In genomic region chr11:65420506-65421203, GRCh38 we compare ENCODE assay signal across 8 cellular contexts. TPM values are rescaled to one million over a fixed set of nuclear protein-coding genes. Genes with fewer than 3 reads are reported as not detected.
DNase-seq lines count a peak whose midpoint lies in the region; ATAC-seq, FAIRE-seq and TF ChIP-seq lines count a peak whose summit lies in the region.

No MANE protein-coding gene starts in this region.

- ATAC-seq in DND-41 (ENCODE audit: insufficient read depth, low read depth) (no peak), GM18520 (IDR thresholded peaks at IDR 0.05; ENCODE audit: unreplicated experiment) (no peak), HG02938 (IDR thresholded peaks at IDR 0.05; ENCODE audit: unreplicated experiment) (no peak)

- H3K79me2 ChIP-seq in DND-41 (ENCODE audit: insufficient read depth, low read length) (peaks cover 91% of the 10 kb centered on the region), endothelial cell of umbilical vein (ENCODE audit: control insufficient read depth, insufficient read depth, low read length) (peaks cover 60% of the 10 kb centered on the region), parathyroid adenoma (peaks cover 49% of the 10 kb centered on the region)

- H2AFZ ChIP-seq in DND-41 (ENCODE audit: low read depth, low read length): no peak overlapping the region
- no peak overlapping the region for H2AFZ ChIP-seq in endothelial cell of umbilical vein (ENCODE audit: low read depth, low read length)
- no peak overlapping the region for H2AFZ ChIP-seq in parathyroid adenoma

- H3K36me3 ChIP-seq in DND-41 (ENCODE audit: insufficient read depth, low read length): peaks cover 29% of the 10 kb centered on the region
- no peaks in the 10 kb centered on the region for H3K36me3 ChIP-seq in endothelial cell of umbilical vein (ENCODE audit: control insufficient read depth in 2 of 2, extremely low read depth in 1 of 2, insufficient read depth in 2 of 2, low read length in 2 of 2)
- peaks cover 19% of the 10 kb centered on the region for H3K36me3 ChIP-seq in parathyroid adenoma (ENCODE audit: control insufficient read depth, insufficient read depth, low read length)

- no peak for TF ChIP-seq POLR2A in endothelial cell of umbilical vein (IDR thresholded peaks at IDR 0.05; ENCODE audit: low read depth, low read length)

- intact Hi-C loops in endothelial cell of umbilical vein (cut with micrococcal nuclease): no loop called here

- H3K9ac ChIP-seq in DND-41 (ENCODE audit: low read depth, low read length) (peak overlapping the region; percentile 98), endothelial cell of umbilical vein (replicated peaks; ENCODE audit: extremely low read depth, insufficient read depth, low read length) (peak overlapping the region; percentile 98), parathyroid adenoma (peak overlapping the region; percentile 84)

- H3K4me2 ChIP-seq in DND-41 (ENCODE audit: insufficient read depth, low read length) (peak overlapping the region; percentile 86), endothelial cell of umbilical vein (ENCODE audit: insufficient read depth, low read length) (peak overlapping the region; percentile 49), parathyroid adenoma (ENCODE audit: low read length) (peak overlapping the region; percentile 81)

- CTCF ChIA-PET in endothelial cell of umbilical vein (lab: Charles Lee): interaction anchor here (0.6 to 2.2 kb wide), 5 partner anchors 9 to 90 kb away, joined by 3 to 7 read pairs (median 3); partner anchors contain the start of gene SLC25A45

- no TSS peak for BruUV-seq in endothelial cell of umbilical vein (replicated peaks; lab: Mats Ljungman, UMichigan)

- H3K9me3 ChIP-seq in DND-41 (ENCODE audit: insufficient read depth, low read length, severe bottlenecking) (no peaks in the 10 kb centered on the region), endothelial cell of umbilical vein (replicated peaks; ENCODE audit: control insufficient read depth, insufficient read depth, low read length) (no peaks in the 10 kb centered on the region), parathyroid adenoma (ENCODE audit: control insufficient read depth, low read length) (no peaks in the 10 kb centered on the region)

- H3K4me1 ChIP-seq in DND-41 (ENCODE audit: insufficient read depth, low read length): peaks cover 70% of the 10 kb centered on the region
- peaks cover 55% of the 10 kb centered on the region for H3K4me1 ChIP-seq in endothelial cell of umbilical vein (ENCODE audit: control insufficient read depth, extremely low read depth, insufficient read depth, low read length)
- peaks cover 27% of the 10 kb centered on the region for H3K4me1 ChIP-seq in parathyroid adenoma

- H3K4me3 ChIP-seq in DND-41 (ENCODE audit: low read depth in 1 of 2, low read length in 2 of 2) (peak overlapping the region; percentile 8 to 79; a peak in 3 of 4 replicates), endothelial cell of umbilical vein (replicated peaks in 1 of 3; ENCODE audit: insufficient read depth in 1 of 3, low read depth in 1 of 3, low read length in 3 of 3) (no peak overlapping the region), parathyroid adenoma (ENCODE audit: low read depth, low read length) (peak overlapping the region; percentile 93)

- FAIRE-seq in endothelial cell of umbilical vein (lab: Jason Lieb, UNC): no peak

- TF ChIP-seq CTCF in DND-41 (IDR thresholded peaks at IDR 0.05; ENCODE audit: borderline replicate concordance, extremely low read depth, low read length, poor library complexity, severe bottlenecking) (no peak), endothelial cell of umbilical vein (IDR thresholded peaks at IDR 0.05; ENCODE audit: extremely low read depth in 1 of 2, insufficient read depth in 1 of 2, low read depth in 1 of 2, low read length in 2 of 2) (no peak), parathyroid adenoma (IDR thresholded peaks at IDR 0.05) (no peak)

- H3K9me1 ChIP-seq in endothelial cell of umbilical vein (replicated peaks; ENCODE audit: control insufficient read depth, extremely low read depth, insufficient read depth, low read length): no peaks in the 10 kb centered on the region

- dilution Hi-C loops in endothelial cell of umbilical vein (cut with MboI; ENCODE audit: extremely low pct_ligation_motif_present, low sequenced_read_pairs): no loop called here

- peak overlapping the region; percentile 99 for H3K27ac ChIP-seq in DND-41 (ENCODE audit: low read length)
- peak overlapping the region; percentile 99 for H3K27ac ChIP-seq in endothelial cell of umbilical vein (ENCODE audit: insufficient read depth, low read depth, low read length)
- peak overlapping the region; percentile 100 for H3K27ac ChIP-seq in parathyroid adenoma

- no peak for DNase-seq in DND-41
- DNase-seq in SK-N-DZ (ENCODE audit: low spot score): peak; percentile 64
- DNase-seq in endothelial cell of umbilical vein (ENCODE audit: low read depth, low spot score): no peak
- no peak for DNase-seq in NCI-H2171 treated with DMSO at 0.1 percent for 48 hours (lab: John Stamatoyannopoulos, UW)
- no peak for DNase-seq in glomerular visceral epithelial cell (ENCODE audit: extremely low spot score)

- H4K20me1 ChIP-seq in DND-41 (ENCODE audit: insufficient read depth, low read length) (peaks cover 30% of the 10 kb centered on the region), endothelial cell of umbilical vein (replicated peaks; ENCODE audit: control insufficient read depth, extremely low read depth, insufficient read depth, low read length) (no peaks in the 10 kb centered on the region)

- POLR2A ChIA-PET in endothelial cell of umbilical vein (lab: Charles Lee): interaction anchor here (0.6 to 10.0 kb wide), 14 partner anchors 9 to 86 kb away, joined by 3 to 127 read pairs (median 8); partner anchors contain the start of genes FRMD8, MALAT1 and SLC25A45

- no peaks in the 10 kb centered on the region for H3K27me3 ChIP-seq in DND-41 (ENCODE audit: insufficient read depth, low read length, poor library complexity)
- no peaks in the 10 kb centered on the region for H3K27me3 ChIP-seq in endothelial cell of umbilical vein (ENCODE audit: control insufficient read depth in 2 of 2, insufficient read depth in 2 of 2, low read length in 2 of 2)
- H3K27me3 ChIP-seq in parathyroid adenoma (ENCODE audit: control insufficient read depth, insufficient read depth, low read length): no peaks in the 10 kb centered on the region

TF ChIP-seq in endothelial cell of umbilical vein, 7 proteins besides CTCF, POLR2A, EP300 and RAD21:
- TF ChIP-seq GATA2 (IDR thresholded peaks at IDR 0.05; ENCODE audit: insufficient read depth, insufficient read length, low read depth, low read length): peak; percentile 75
- TF ChIP-seq MYC (IDR thresholded peaks at IDR 0.05; ENCODE audit: low read depth, low read length): no peak

RNA-seq across cellular contexts. Expression of gene NEAT1, which starts 1.9 kb away (rescaled TPM):
- polyA plus RNA-seq in SK-N-DZ (2014; cell fraction: cytosol; rRNA removed): 15.6 and 18.2 TPM in 2 replicates
- polyA plus RNA-seq in SK-N-DZ (2014; cell fraction: nucleus; rRNA removed): 45.6 and 148 TPM in 2 replicates
- 957 and 1,053 TPM in 2 replicates for total RNA-seq in endothelial cell of umbilical vein
- polyA plus RNA-seq in endothelial cell of umbilical vein: 34.4 and 43.3 TPM in 2 replicates
- polyA plus RNA-seq in endothelial cell of umbilical vein (2011; cell fraction: cytosol; rRNA removed): 15.1 and 49.9 TPM in 2 replicates
- polyA plus RNA-seq in endothelial cell of umbilical vein (2011; cell fraction: nucleus; rRNA removed): 443 and 462 TPM in 2 replicates
- 254 and 310 TPM in 2 replicates for polyA plus RNA-seq in endothelial cell of umbilical vein (2012)
- 900 and 1,086 TPM in 2 replicates for polyA minus RNA-seq in endothelial cell of umbilical vein
- polyA minus RNA-seq in endothelial cell of umbilical vein (2011; cell fraction: cytosol; rRNA and poly(A)+ RNA removed): 31.7 TPM
- 1,191 and 1,444 TPM in 2 replicates for polyA minus RNA-seq in endothelial cell of umbilical vein (2011; cell fraction: nucleus; rRNA and poly(A)+ RNA removed)

RNA-seq across cellular contexts. Expression of gene FRMD8, which starts 34.2 kb away (rescaled TPM):
- polyA plus RNA-seq in SK-N-DZ (2014; cell fraction: cytosol; rRNA removed): 25.3 and 31.8 TPM in 2 replicates
- polyA plus RNA-seq in SK-N-DZ (2014; cell fraction: nucleus; rRNA removed): 28.6 and 39.3 TPM in 2 replicates
- total RNA-seq in endothelial cell of umbilical vein: 53.9 and 57.7 TPM in 2 replicates
- polyA plus RNA-seq in endothelial cell of umbilical vein: 36.4 and 45.3 TPM in 2 replicates
- polyA plus RNA-seq in endothelial cell of umbilical vein (2011; cell fraction: cytosol; rRNA removed): 24.9 and 33.1 TPM in 2 replicates
- 38.1 and 42.6 TPM in 2 replicates for polyA plus RNA-seq in endothelial cell of umbilical vein (2011; cell fraction: nucleus; rRNA removed)
- polyA plus RNA-seq in endothelial cell of umbilical vein (2012): 24.3 and 29.2 TPM in 2 replicates
- 34.9 and 44.0 TPM in 2 replicates for polyA minus RNA-seq in endothelial cell of umbilical vein
- 16.4 TPM for polyA minus RNA-seq in endothelial cell of umbilical vein (2011; cell fraction: cytosol; rRNA and poly(A)+ RNA removed)
- polyA minus RNA-seq in endothelial cell of umbilical vein (2011; cell fraction: nucleus; rRNA and poly(A)+ RNA removed): 22.2 and 24.7 TPM in 2 replicates

RNA-seq across cellular contexts. Expression of gene SLC25A45, which starts 38.2 kb away (rescaled TPM):
- 2.4 and 3.9 TPM in 2 replicates for polyA plus RNA-seq in SK-N-DZ (2014; cell fraction: cytosol; rRNA removed)
- 2.0 and 7.1 TPM in 2 replicates for polyA plus RNA-seq in SK-N-DZ (2014; cell fraction: nucleus; rRNA removed)
- total RNA-seq in endothelial cell of umbilical vein: 3.1 and 4.8 TPM in 2 replicates
- polyA plus RNA-seq in endothelial cell of umbilical vein: 1.2 TPM in 2 replicates
- polyA plus RNA-seq in endothelial cell of umbilical vein (2011; cell fraction: cytosol; rRNA removed): 0.52 and 0.66 TPM in 2 replicates
- 2.1 and 2.5 TPM in 2 replicates for polyA plus RNA-seq in endothelial cell of umbilical vein (2011; cell fraction: nucleus; rRNA removed)
- polyA plus RNA-seq in endothelial cell of umbilical vein (2012): 1.5 and 1.6 TPM in 2 replicates
- 0.55 and 1.9 TPM in 2 replicates for polyA minus RNA-seq in endothelial cell of umbilical vein
- polyA minus RNA-seq in endothelial cell of umbilical vein (2011; cell fraction: cytosol; rRNA and poly(A)+ RNA removed): 6.2 TPM
- polyA minus RNA-seq in endothelial cell of umbilical vein (2011; cell fraction: nucleus; rRNA and poly(A)+ RNA removed): 1.7 and 2.0 TPM in 2 replicates

Comparison
In these comparisons a context has a peak if more than half of its experiments do, and no peak if none do; other contexts are left out.
1. H3K4me3 ChIP-seq: peak in DND-41 (2 of 2) and parathyroid adenoma (single experiment); none in endothelial cell of umbilical vein (0 of 3).
2. Peak in every context shown above with its lines, with median percentiles within 50 percentile points of each other: H3K27ac ChIP-seq, H3K4me2 ChIP-seq and H3K9ac ChIP-seq.